13 cellular contexts compared by ENCODE assay signal in the genomic region with DNA sequence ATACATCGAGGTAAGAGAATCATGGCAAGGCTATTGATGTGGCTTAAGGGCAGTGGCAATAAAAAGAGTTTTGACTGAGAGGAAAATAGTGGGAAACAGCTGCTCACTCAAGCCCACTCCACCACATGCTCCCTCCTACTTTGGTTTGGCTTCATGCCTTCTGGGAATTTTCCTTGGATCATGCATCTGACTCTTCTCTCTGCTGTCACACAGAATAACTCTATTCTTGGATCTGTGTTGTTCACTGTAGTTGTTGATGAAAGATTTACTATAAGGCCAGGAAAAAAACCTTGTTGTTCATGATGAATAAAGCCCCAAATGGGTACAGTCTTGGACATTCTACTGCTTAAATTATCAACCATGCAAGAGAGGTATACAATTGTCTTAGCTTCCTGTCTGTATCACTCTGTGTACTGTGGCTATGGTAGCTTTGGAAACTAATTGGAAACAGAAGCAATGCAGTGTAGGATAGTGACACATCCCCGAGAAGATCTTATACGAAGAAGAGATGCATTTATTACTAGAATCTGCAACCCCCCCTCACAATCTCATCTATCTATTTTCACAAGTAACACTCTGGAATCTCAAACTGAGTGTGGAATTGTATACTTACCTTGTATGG.
DNase-seq lines count a peak whose midpoint lies in the region; ATAC-seq and TF ChIP-seq lines count a peak whose summit lies in the region.
"Had no signal": no experiment of that assay in that cellular context is flagged by ENCODE, and none has a peak within 500 bp of the region (broad histone marks: within the 10 kb centered on the region; RNA-seq: fewer than 3 reads in every experiment).

No MANE protein-coding gene starts in this region.

- TF ChIP-seq CTCF in right atrium auricular region (IDR thresholded peaks at IDR 0.05) = no peak
- TF ChIP-seq CTCF in uterus (IDR thresholded peaks at IDR 0.05) = no peak

- intact Hi-C loops in Right ventricle myocardium inferior (cut with DNase I) (no loop called here), uterus (cut with DNase I; ENCODE audit: low total_unique reads) (no loop called here)

- H3K27me3 ChIP-seq in right atrium auricular region (no peaks in the 10 kb centered on the region), uterus (no peaks in the 10 kb centered on the region)

- no peak for TF ChIP-seq POLR2A in uterus (IDR thresholded peaks at IDR 0.05)

- peak; percentile 92 for ATAC-seq in Right ventricle myocardium inferior
- ATAC-seq: A549 had no signal

- no peak for DNase-seq in Right ventricle myocardium inferior (ENCODE audit: missing footprints)
- no peak for DNase-seq in right atrium auricular region (ENCODE audit: low spot score)
- peak; percentile 36 for DNase-seq in dedifferentiated amniotic fluid mesenchymal stem cell (ENCODE audit: extremely low spot score)
- DNase-seq in kidney tubule cell (ENCODE audit: low spot score) = peak; percentile 37
- DNase-seq in uterus = peak; percentile 45 to 72
- DNase-seq in activated CD4-positive, CD25-positive, alpha-beta regulatory T cell treated with anti-CD3 and anti-CD28 coated beads, Interleukin-2, amount 50 U/mL, for 72 hours = no peak
- DNase-seq in activated CD4-positive, alpha-beta T cell treated with anti-CD3 and anti-CD28 coated beads for 4 hours = no peak
- no peak for DNase-seq in LoVo (ENCODE audit: low spot score)
- DNase-seq: activated gamma-delta T cell; KG1; NCI-H526 treated with DMSO at 0.1 percent for 48 hours; stimulated activated naive CD4-positive, alpha-beta T cell had no signal

- H3K4me3 ChIP-seq in right atrium auricular region = no peak overlapping the region
- H3K4me3 ChIP-seq in uterus = no peak overlapping the region
- H3K4me3 ChIP-seq: A549 had no signal

- no peaks in the 10 kb centered on the region for H3K36me3 ChIP-seq in right atrium auricular region
- no peaks in the 10 kb centered on the region for H3K36me3 ChIP-seq in uterus

- peak overlapping the region in 1 of 2 donors; percentile 27 for H3K27ac ChIP-seq in right atrium auricular region
- peak overlapping the region; percentile 25 to 69 for H3K27ac ChIP-seq in uterus
- H3K27ac ChIP-seq: A549 had no signal

- H3K9me3 ChIP-seq in right atrium auricular region (no peaks in the 10 kb centered on the region), uterus (no peaks in the 10 kb centered on the region)
- H3K9me3 ChIP-seq: A549 had no signal

- H3K4me1 ChIP-seq in right atrium auricular region (peaks cover 0 to 12% of the 10 kb centered on the region in 2 donors), uterus (no peaks in the 10 kb centered on the region)

Comparison
In these comparisons a context has a peak if more than half of its experiments do, and no peak if none do; other contexts are left out.
1. DNase-seq: peak in dedifferentiated amniotic fluid mesenchymal stem cell (single experiment), kidney tubule cell (single experiment) and uterus (2 of 2); none in Right ventricle myocardium inferior (single experiment), right atrium auricular region (single experiment), activated CD4-positive, CD25-positive, alpha-beta regulatory T cell treated with anti-CD3 and anti-CD28 coated beads, Interleukin-2, amount 50 U/mL, for 72 hours (single experiment), activated CD4-positive, alpha-beta T cell treated with anti-CD3 and anti-CD28 coated beads for 4 hours (0 of 2) and LoVo (single experiment).